8 cellular contexts compared by ENCODE assay signal in the genomic region with DNA sequence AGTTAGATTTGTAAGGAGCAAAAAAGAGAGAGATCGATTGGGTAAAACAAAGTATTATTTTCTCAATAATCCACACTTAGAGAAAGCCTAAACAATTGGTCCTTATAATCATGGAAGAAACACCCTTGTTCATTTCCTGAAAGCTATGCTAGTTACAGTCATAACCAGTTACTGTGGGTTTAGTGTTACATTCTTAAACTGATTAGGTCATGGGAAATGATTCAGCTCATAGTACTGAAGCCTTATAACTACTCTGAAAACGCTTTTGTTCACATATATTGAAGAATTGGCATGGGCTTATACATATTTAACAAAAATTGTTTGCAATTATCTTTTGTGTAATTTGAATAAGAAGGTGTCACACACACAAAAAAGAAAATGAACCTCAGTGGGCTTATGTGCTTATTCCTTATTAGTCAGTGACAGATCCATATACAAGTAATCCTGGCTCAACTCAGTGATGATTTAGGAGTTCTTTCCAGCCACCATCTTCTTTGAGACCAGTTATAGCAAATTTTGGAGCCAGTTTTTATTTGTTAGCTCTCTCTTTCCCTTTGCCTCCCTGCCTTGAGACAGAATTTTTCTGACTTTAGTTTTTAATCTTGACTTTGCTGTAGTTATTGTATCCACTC.
DNase-seq lines count a peak whose midpoint lies in the region; ATAC-seq and TF ChIP-seq lines count a peak whose summit lies in the region.

No MANE protein-coding gene starts in this region.

- no peak overlapping the region for H3K4me3 ChIP-seq in colonic mucosa

- no peak overlapping the region for H3K9ac ChIP-seq in colonic mucosa (ENCODE audit: low read depth in 2 of 2, low read length in 2 of 2)

- peak; percentile 99 for ATAC-seq in GM18520 (IDR thresholded peaks at IDR 0.05; ENCODE audit: unreplicated experiment)
- peak; percentile 99 for ATAC-seq in HG02885 (IDR thresholded peaks at IDR 0.05; ENCODE audit: poor library complexity, unreplicated experiment)

- no peak overlapping the region for H3K27ac ChIP-seq in colonic mucosa

- peak; percentile 83 to 98 for DNase-seq in SW 1271 (lab: John Stamatoyannopoulos, UW)
- peak; percentile 62 to 95 for DNase-seq in lung microvascular endothelial cell (ENCODE audit: low read depth in 2 of 2)
- no peak for DNase-seq in GM19240 (ENCODE audit: insufficient read length, low spot score)
- no peak for DNase-seq in islet precursor cell
- no peak for DNase-seq in colonic mucosa
- no peak for DNase-seq in HUDEP-2 (lab: John Stamatoyannopoulos, UW; ENCODE audit: unreplicated experiment in 76 of 76)

- TF ChIP-seq CTCF in colonic mucosa (IDR thresholded peaks at IDR 0.05), result no peak

- H3K36me3 ChIP-seq in colonic mucosa, result no peaks in the 10 kb centered on the region

- intact Hi-C loops in colonic mucosa (cut with DNase I), result loop anchor here (10.0 kb wide), 1 partner anchor 421 kb away; no protein-coding TSS in a partner anchor

- no peaks in the 10 kb centered on the region for H3K9me3 ChIP-seq in colonic mucosa

- H3K27me3 ChIP-seq in colonic mucosa, result no peaks in the 10 kb centered on the region

- H3K4me1 ChIP-seq in colonic mucosa, result no peaks in the 10 kb centered on the region

Comparison
In these comparisons a context has a peak if more than half of its experiments do, and no peak if none do; other contexts are left out.
1. DNase-seq: peak in SW 1271 (2 of 2) and lung microvascular endothelial cell (2 of 2); none in GM19240 (single experiment), islet precursor cell (single experiment), colonic mucosa (single experiment) and HUDEP-2 (0 of 76).